In genomic region chr3:87702600-87702999, GRCh38 we compare ENCODE assay signal across 8 cellular contexts.
"Had no signal": no experiment of that assay in that cellular context is flagged by ENCODE, and none has a peak within 500 bp of the region (broad histone marks: within the 10 kb centered on the region; RNA-seq: fewer than 3 reads in every experiment).

No MANE protein-coding gene starts in this region.

- DNase-seq: GDM1, GF-D8 had no signal

- FAIRE-seq: G401.6, GM12878, GM12891, GM12892, GM18507, GM19239 had no signal

- H3K4me3 ChIP-seq: GM12878 had no signal

- ATAC-seq: GM12878 had no signal
